Comparison of ENCODE assay signal across 7 cellular contexts in the genomic region with DNA sequence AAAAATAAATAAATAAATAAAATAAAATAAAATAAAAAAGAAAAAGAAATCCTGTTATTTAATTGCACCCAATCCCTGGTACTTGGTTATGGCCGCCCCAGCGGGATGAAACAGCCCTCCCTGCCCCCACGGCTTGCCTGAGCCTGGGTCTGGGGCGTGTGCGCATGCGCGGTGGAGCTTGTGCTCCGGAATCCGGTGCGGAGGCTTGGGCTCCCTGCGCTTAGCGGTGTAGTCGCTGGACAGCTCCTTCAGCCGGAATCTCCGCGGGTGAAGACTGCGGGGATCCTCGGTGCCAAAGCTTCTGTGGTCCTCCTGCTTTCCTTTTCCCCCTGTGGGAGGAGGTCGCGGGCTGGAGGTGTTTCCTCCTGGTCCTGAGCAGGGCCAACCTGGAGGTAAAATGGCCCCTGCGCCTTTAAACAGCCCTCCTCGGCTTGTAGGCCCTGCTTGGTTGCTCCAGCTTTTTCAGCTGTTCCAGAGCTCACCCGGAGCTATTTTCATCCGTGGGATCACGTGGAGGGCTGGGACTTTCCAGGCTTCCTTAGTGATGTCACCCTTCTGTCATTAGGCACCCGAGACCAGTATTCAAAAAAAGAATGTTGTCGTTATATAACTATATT. TPM values are rescaled to one million over a fixed set of nuclear protein-coding genes. Genes with fewer than 3 reads are reported as not detected.
DNase-seq lines count a peak whose midpoint lies in the region; ATAC-seq and FAIRE-seq lines count a peak whose summit lies in the region.

A gene with protein sequence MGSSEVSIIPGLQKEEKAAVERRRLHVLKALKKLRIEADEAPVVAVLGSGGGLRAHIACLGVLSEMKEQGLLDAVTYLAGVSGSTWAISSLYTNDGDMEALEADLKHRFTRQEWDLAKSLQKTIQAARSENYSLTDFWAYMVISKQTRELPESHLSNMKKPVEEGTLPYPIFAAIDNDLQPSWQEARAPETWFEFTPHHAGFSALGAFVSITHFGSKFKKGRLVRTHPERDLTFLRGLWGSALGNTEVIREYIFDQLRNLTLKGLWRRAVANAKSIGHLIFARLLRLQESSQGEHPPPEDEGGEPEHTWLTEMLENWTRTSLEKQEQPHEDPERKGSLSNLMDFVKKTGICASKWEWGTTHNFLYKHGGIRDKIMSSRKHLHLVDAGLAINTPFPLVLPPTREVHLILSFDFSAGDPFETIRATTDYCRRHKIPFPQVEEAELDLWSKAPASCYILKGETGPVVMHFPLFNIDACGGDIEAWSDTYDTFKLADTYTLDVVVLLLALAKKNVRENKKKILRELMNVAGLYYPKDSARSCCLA (minus strand): TSS at position 468 of the 617 bp plus-strand sequence. CDS start 4,288 bp downstream, outside the sequence.

- no peaks in the 10 kb centered on the region for H3K9me3 ChIP-seq in NT2/D1 (ENCODE audit: insufficient read depth, low read length)

- DNase-seq in HUDEP-2 (lab: John Stamatoyannopoulos, UW; ENCODE audit: unreplicated experiment in 76 of 76) (peak in 74 of 76 experiments; percentile 21 to 88 (median 70)), NT2/D1 (ENCODE audit: low read depth, low spot score) (peak; percentile 77), mesenteric fat pad (ENCODE audit: low spot score) (peak; percentile 97)
- peak; percentile 80 for DNase-seq in activated CD8-positive, alpha-beta memory T cell treated with anti-CD3 and anti-CD28 coated beads, Interleukin-2, amount 50 U/mL, for 4 hours
- peak; percentile 64 for DNase-seq in stimulated activated CD8-positive, alpha-beta memory T cell treated with anti-CD3 and anti-CD28 coated beads, Interleukin-12 subunit alpha, Interleukin-12 subunit beta, amount 100 ng/mL, for 4 hours (ENCODE audit: low read depth)

- H3K27me3 ChIP-seq in NT2/D1 (ENCODE audit: insufficient read depth, insufficient read length) = no peaks in the 10 kb centered on the region

- H3K36me3 ChIP-seq in NT2/D1 (ENCODE audit: insufficient read depth, insufficient read length, low read length) = peaks cover 13% of the 10 kb centered on the region

- no peaks in the 10 kb centered on the region for H3K4me1 ChIP-seq in NT2/D1 (ENCODE audit: insufficient read depth, insufficient read length)

- peak; percentile 23 for FAIRE-seq in endometrium (lab: Jason Lieb, UNC)

- H3K9ac ChIP-seq in NT2/D1 (ENCODE audit: insufficient read length, low read depth) = peak within 1 kb of the TSS; percentile 74

- peak within 1 kb of the TSS; percentile 21 for H3K4me3 ChIP-seq in NT2/D1 (ENCODE audit: insufficient read length, low read depth)

- ATAC-seq in GM18511 (IDR thresholded peaks at IDR 0.05; ENCODE audit: unreplicated experiment) = peak; percentile 56

RNA-seq across cellular contexts. Expression of the gene that starts here (rescaled TPM):
- 7.1 TPM for total RNA-seq in mesenteric fat pad

Comparison
In these comparisons a context has a peak if more than half of its experiments do, and no peak if none do; other contexts are left out.
1. Peak in every context shown above with its lines: DNase-seq, ATAC-seq and H3K4me3 ChIP-seq.